Comparison of ENCODE assay signal across 31 cellular contexts in genomic region chr22:23673826-23674690, GRCh38. TPM values are rescaled to one million over a fixed set of nuclear protein-coding genes. Genes with fewer than 3 reads are reported as not detected.
DNase-seq lines count a peak whose midpoint lies in the region; TF ChIP-seq lines count a peak whose summit lies in the region.
"Had no signal": no experiment of that assay in that cellular context is flagged by ENCODE, and none has a peak within 500 bp of the region (broad histone marks: within the 10 kb centered on the region; RNA-seq: fewer than 3 reads in every experiment).

No MANE protein-coding gene starts in this region.

- H3K79me1 ChIP-seq in H9 (ENCODE audit: insufficient read depth, low read depth, low read length, poor library complexity, severe bottlenecking) = no peaks in the 10 kb centered on the region
- H3K79me1 ChIP-seq in mesendoderm (ENCODE audit: low read length) = no peaks in the 10 kb centered on the region

- TF ChIP-seq POLR2A in esophagus muscularis mucosa (IDR thresholded peaks at IDR 0.05; ENCODE audit: low read depth) = no peak

- no peaks in the 10 kb centered on the region for H3K27me3 ChIP-seq in H9 (ENCODE audit: insufficient read depth, low read length)
- no peaks in the 10 kb centered on the region for H3K27me3 ChIP-seq in mesendoderm (ENCODE audit: insufficient read depth, low read length, poor library complexity)
- no peaks in the 10 kb centered on the region for H3K27me3 ChIP-seq in esophagus muscularis mucosa
- H3K27me3 ChIP-seq: stomach, transverse colon had no signal

- intact Hi-C loops in CD14-positive monocyte (cut with micrococcal nuclease) (no loop called here), esophagus muscularis mucosa (cut with DNase I) (no loop called here)

- H4K91ac ChIP-seq in H9 (ENCODE audit: insufficient read length, low read depth, low read length) = no peak overlapping the region

- H3K36me3 ChIP-seq in mesendoderm (ENCODE audit: control insufficient read depth, insufficient read depth, low read length) (no peaks in the 10 kb centered on the region), esophagus muscularis mucosa (peaks cover 0 to 42% (median 3%) of the 10 kb centered on the region in 4 donors)
- H3K36me3 ChIP-seq: transverse colon had no signal

- H3K79me2 ChIP-seq in H9 (ENCODE audit: insufficient read depth, low read length) (no peaks in the 10 kb centered on the region), mesendoderm (ENCODE audit: control insufficient read depth, insufficient read depth, low read length) (no peaks in the 10 kb centered on the region)

- no peak overlapping the region for H2BK12ac ChIP-seq in H9 (ENCODE audit: insufficient read length, low read depth, low read length)

- H3K27ac ChIP-seq in H9 (ENCODE audit: insufficient read length, low read depth, low read length) (no peak overlapping the region), mesendoderm (ENCODE audit: low read depth, low read length) (no peak overlapping the region), esophagus muscularis mucosa (replicated peaks in 1 of 4) (no peak overlapping the region)
- H3K27ac ChIP-seq: GM23248, skin epidermis, stomach, transverse colon had no signal

- H3K4me3 ChIP-seq in choroid plexus epithelial cell (ENCODE audit: low read depth, low read length) (no peak overlapping the region), mesendoderm (ENCODE audit: low read length) (no peak overlapping the region), esophagus muscularis mucosa (no peak overlapping the region)
- H3K4me3 ChIP-seq: GM23248, skin epidermis, stomach, transverse colon had no signal

- H3K4ac ChIP-seq in H9 (ENCODE audit: low read depth, low read length) (no peak overlapping the region), mesendoderm (ENCODE audit: low read depth, low read length) (no peak overlapping the region)

- H2BK15ac ChIP-seq in H9 (ENCODE audit: low read depth, low read length) = no peak overlapping the region
- no peak overlapping the region for H2BK15ac ChIP-seq in mesendoderm (replicated peaks; ENCODE audit: low read depth)

- H3K23me2 ChIP-seq in H9 (ENCODE audit: insufficient read length, low read depth, low read length, poor library complexity, severe bottlenecking) = no peaks in the 10 kb centered on the region

- H3K27ac Mint-ChIP-seq in CD14-positive monocyte (peak overlapping the region in 6 of 7 donors; percentile 13 to 88 (median 68)), H9 (peak overlapping the region in 2 of 3 experiments; percentile 88 to 96; a peak in 4 of 7 replicates)
- H3K27ac Mint-ChIP-seq: activated CD4-positive, alpha-beta T cell treated with anti-CD3 and anti-CD28 coated beads for 36 hours; brain; CD4-positive, alpha-beta T cell; memory B cell had no signal

- H3K4me1 ChIP-seq in H9 (ENCODE audit: insufficient read depth, low read length) (no peaks in the 10 kb centered on the region), mesendoderm (ENCODE audit: control insufficient read depth, low read depth, low read length) (no peaks in the 10 kb centered on the region), esophagus muscularis mucosa (peaks cover 0 to 5% (median 0%) of the 10 kb centered on the region in 4 donors)

- H3K4me2 ChIP-seq in H9 (ENCODE audit: insufficient read depth, insufficient read length, low read length) (no peak overlapping the region), mesendoderm (ENCODE audit: low read length) (no peak overlapping the region)

- H3K4me1 Mint-ChIP-seq in CD14-positive monocyte (peaks cover 39% of the 10 kb centered on the region), H9 (peaks cover 32 to 36% of the 10 kb centered on the region in 2 experiments)
- H3K4me1 Mint-ChIP-seq: activated CD4-positive, alpha-beta T cell treated with anti-CD3 and anti-CD28 coated beads for 36 hours; activated T-helper 17 cell treated with anti-CD3 and anti-CD28 coated beads, Interleukin-2, amount 50 U/mL, for 72 hours had no signal

- H4K8ac ChIP-seq in H9 (replicated peaks; ENCODE audit: insufficient read length, low read depth, low read length) (no peak overlapping the region), mesendoderm (ENCODE audit: low read depth, low read length) (no peak overlapping the region)

- H2BK5ac ChIP-seq in H9 (ENCODE audit: insufficient read length, low read length) = no peak overlapping the region
- H2BK5ac ChIP-seq in mesendoderm (ENCODE audit: low read length) = no peak overlapping the region

- DNase-seq in CD14-positive monocyte (ENCODE audit: low spot score) = no peak
- peak; percentile 36 for DNase-seq in H9
- DNase-seq in choroid plexus epithelial cell (ENCODE audit: low read depth) = peak; percentile 53
- DNase-seq in mesendoderm = peak; percentile 8
- DNase-seq in GM03348 (ENCODE audit: low spot score) = no peak
- DNase-seq in NCI-H2081 treated with DMSO at 0.1 percent for 48 hours (lab: John Stamatoyannopoulos, UW) = no peak
- no peak for DNase-seq in esophagus muscularis mucosa (ENCODE audit: extremely low spot score)
- no peak for DNase-seq in stimulated activated CD4-positive, alpha-beta T cell treated with anti-CD3 and anti-CD28 coated beads, Interleukin-12 subunit alpha, Interleukin-12 subunit beta, amount 100 ng/mL, for 4 hours
- DNase-seq: activated CD4-positive, alpha-beta T cell treated with anti-CD3 and anti-CD28 coated beads for 36 hours; CD4-positive, alpha-beta T cell; dermis blood vessel endothelial cell; GM23248; hippocampal formation; Kasumi-1; naive B cell; NCI-H1048; NCI-H187 treated with DMSO at 0.1 percent for 48 hours; NCI-H510A; stimulated activated CD4-positive, alpha-beta T cell treated with anti-CD3 and anti-CD28 coated beads, Interleukin-4, amount 100 ng/mL, for 1 hour; stomach; T1000; transverse colon had no signal

- H4K20me1 ChIP-seq in H9 (ENCODE audit: control insufficient read depth, insufficient read depth, insufficient read length) = no peaks in the 10 kb centered on the region

- H2AK5ac ChIP-seq in H9 (ENCODE audit: insufficient read length, low read length) (no peak overlapping the region), mesendoderm (ENCODE audit: low read length) (no peak overlapping the region)

- no peak for TF ChIP-seq EP300 in esophagus muscularis mucosa (IDR thresholded peaks at IDR 0.05)

- H3K23ac ChIP-seq in H9 (ENCODE audit: insufficient read length, low read depth, low read length) (no peak overlapping the region), mesendoderm (ENCODE audit: low read length) (no peak overlapping the region)

- no peak overlapping the region for H2AFZ ChIP-seq in H9 (ENCODE audit: low read length)
- H2AFZ ChIP-seq: GM23248 had no signal

- H3K9me3 Mint-ChIP-seq in CD14-positive monocyte = no peaks in the 10 kb centered on the region
- peaks cover 0 to 1% of the 10 kb centered on the region in 2 experiments; a peak in 1 of 5 replicates for H3K9me3 Mint-ChIP-seq in H9
- H3K9me3 Mint-ChIP-seq: activated T-helper 17 cell treated with anti-CD3 and anti-CD28 coated beads, Interleukin-2, amount 50 U/mL, for 72 hours; CD4-positive, alpha-beta T cell; memory B cell; naive B cell had no signal

- H3K56ac ChIP-seq in H9 (ENCODE audit: insufficient read length, low read depth, low read length) (no peak overlapping the region), mesendoderm (ENCODE audit: low read length) (no peak overlapping the region)

- TF ChIP-seq CTCF in CD14-positive monocyte (IDR thresholded peaks at IDR 0.05) = no peak
- TF ChIP-seq CTCF in H9 (conservative IDR thresholded peaks at IDR 0.05) = no peak; the same call in 2 of the 3 replicates
- TF ChIP-seq CTCF in choroid plexus epithelial cell (conservative IDR thresholded peaks at IDR 0.05; ENCODE audit: low read depth, low read length) = no peak
- TF ChIP-seq CTCF in esophagus muscularis mucosa (IDR thresholded peaks at IDR 0.05) = no peak

- H3K9me3 ChIP-seq in H9 (ENCODE audit: control insufficient read depth, low read depth, low read length) (no peaks in the 10 kb centered on the region), esophagus muscularis mucosa (no peaks in the 10 kb centered on the region)
- H3K9me3 ChIP-seq: stomach, transverse colon had no signal

- H2BK20ac ChIP-seq in H9 (ENCODE audit: low read depth, low read length, poor library complexity, severe bottlenecking) = no peak overlapping the region

- peaks cover 0 to 3% (median 2%) of the 10 kb centered on the region in 3 donors for H3K27me3 Mint-ChIP-seq in CD14-positive monocyte (ENCODE audit: low read depth in 3 of 3)
- H3K27me3 Mint-ChIP-seq in H9 (ENCODE audit: low read depth) = no peaks in the 10 kb centered on the region
- H3K27me3 Mint-ChIP-seq: activated CD4-positive, alpha-beta T cell treated with anti-CD3 and anti-CD28 coated beads for 36 hours; activated T-helper 17 cell treated with anti-CD3 and anti-CD28 coated beads, Interleukin-2, amount 50 U/mL, for 72 hours; brain; CD4-positive, alpha-beta T cell; memory B cell; naive B cell had no signal

- H3K18ac ChIP-seq in H9 (ENCODE audit: insufficient read length, low read depth, low read length) = no peak overlapping the region
- H3K18ac ChIP-seq in mesendoderm (ENCODE audit: low read length) = no peak overlapping the region

- no CpG with 5 or more reads among the region's 26 CpGs for WGBS in H9 (ENCODE audit: extremely low coverage, insufficient read length, low lambda C conversion rate)
- WGBS in mesendoderm (ENCODE audit: extremely low coverage, insufficient coverage, low lambda C conversion rate) = no CpG with 5 or more reads among the region's 26 CpGs
- WGBS in esophagus muscularis mucosa = 87% methylated on average over 19 of the region's 26 CpGs

- H4K5ac ChIP-seq in H9 (ENCODE audit: insufficient read length, low read depth, low read length) (no peak overlapping the region), mesendoderm (ENCODE audit: low read length) (no peak overlapping the region)

- H3K9ac ChIP-seq in H9 (ENCODE audit: extremely low read depth, insufficient read length, low read length) (no peak overlapping the region), mesendoderm (ENCODE audit: low read length) (no peak overlapping the region)
- H3K9ac ChIP-seq: GM23248 had no signal

- H3K14ac ChIP-seq in H9 (ENCODE audit: insufficient read depth, low read length) = no peak overlapping the region

- no peak overlapping the region for H2BK120ac ChIP-seq in H9 (ENCODE audit: low read depth, low read length, poor library complexity, severe bottlenecking)
- H2BK120ac ChIP-seq in mesendoderm (ENCODE audit: low read depth, low read length) = no peak overlapping the region

- H3K4me3 Mint-ChIP-seq in CD14-positive monocyte = peak overlapping the region in 1 of 2 donors; percentile 41
- H3K4me3 Mint-ChIP-seq in H9 = peak overlapping the region in 1 of 2 experiments; percentile 27; a peak in 1 of 5 replicates
- H3K4me3 Mint-ChIP-seq: activated CD4-positive, alpha-beta T cell treated with anti-CD3 and anti-CD28 coated beads for 36 hours; activated T-helper 17 cell treated with anti-CD3 and anti-CD28 coated beads, Interleukin-2, amount 50 U/mL, for 72 hours; brain; CD4-positive, alpha-beta T cell; memory B cell had no signal

- H3K36me3 Mint-ChIP-seq in CD14-positive monocyte = peaks cover 9 to 39% of the 10 kb centered on the region in 2 donors
- H3K36me3 Mint-ChIP-seq in H9 (ENCODE audit: insufficient read depth in 1 of 3, low read depth in 3 of 3) = peaks cover 0 to 4% (median 0%) of the 10 kb centered on the region in 3 experiments; a peak in 4 of 7 replicates

- no peak overlapping the region for H3T11ph ChIP-seq in H9 (ENCODE audit: low read length)

RNA-seq across cellular contexts. Expression of gene RGL4, which starts 16.8 kb away (rescaled TPM):
- 1 to 10 TPM; 2.3 to 2.4 TPM for polyA plus RNA-seq in CD14-positive monocyte
- not detected in 2 replicates for total RNA-seq in H9 (2021)
- polyA plus RNA-seq in mesendoderm (2013, experiment 1 of 2) = not detected
- not detected for polyA plus RNA-seq in mesendoderm (2013, experiment 2 of 2)
- under 1 TPM in 2 of 4 donors, not detected in 2; 0.11 to 0.50 TPM for total RNA-seq in esophagus muscularis mucosa
- total RNA-seq: dermis blood vessel endothelial cell, fibroblast of villous mesenchyme, GM23248, HT1080, kidney epithelial cell had no signal
- polyA plus RNA-seq: AG04450 had no signal

RNA-seq across cellular contexts. Expression of gene DRICH1, which starts 41.9 kb away (rescaled TPM):
- not detected for polyA plus RNA-seq in CD14-positive monocyte
- total RNA-seq in H9 (2021) (not detected in 2 replicates), esophagus muscularis mucosa (under 1 TPM in 1 of 4 donors, not detected in 3; 0.33 TPM)
- 0.04 TPM for polyA plus RNA-seq in mesendoderm (2013, experiment 1 of 2)
- 0.04 TPM for polyA plus RNA-seq in mesendoderm (2013, experiment 2 of 2)
- total RNA-seq: GM23248, kidney epithelial cell, RPMI7951 had no signal
- polyA plus RNA-seq: GM23248 had no signal

Comparison
In these comparisons a context has a peak if more than half of its experiments do, and no peak if none do; other contexts are left out.
1. DNase-seq: peak in H9 (single experiment), choroid plexus epithelial cell (single experiment) and mesendoderm (single experiment); none in CD14-positive monocyte (single experiment), GM03348 (single experiment), NCI-H2081 treated with DMSO at 0.1 percent for 48 hours (single experiment), esophagus muscularis mucosa (single experiment) and stimulated activated CD4-positive, alpha-beta T cell treated with anti-CD3 and anti-CD28 coated beads, Interleukin-12 subunit alpha, Interleukin-12 subunit beta, amount 100 ng/mL, for 4 hours (single experiment).